ENCODE assay signal across 1 cellular context in the genomic region with DNA sequence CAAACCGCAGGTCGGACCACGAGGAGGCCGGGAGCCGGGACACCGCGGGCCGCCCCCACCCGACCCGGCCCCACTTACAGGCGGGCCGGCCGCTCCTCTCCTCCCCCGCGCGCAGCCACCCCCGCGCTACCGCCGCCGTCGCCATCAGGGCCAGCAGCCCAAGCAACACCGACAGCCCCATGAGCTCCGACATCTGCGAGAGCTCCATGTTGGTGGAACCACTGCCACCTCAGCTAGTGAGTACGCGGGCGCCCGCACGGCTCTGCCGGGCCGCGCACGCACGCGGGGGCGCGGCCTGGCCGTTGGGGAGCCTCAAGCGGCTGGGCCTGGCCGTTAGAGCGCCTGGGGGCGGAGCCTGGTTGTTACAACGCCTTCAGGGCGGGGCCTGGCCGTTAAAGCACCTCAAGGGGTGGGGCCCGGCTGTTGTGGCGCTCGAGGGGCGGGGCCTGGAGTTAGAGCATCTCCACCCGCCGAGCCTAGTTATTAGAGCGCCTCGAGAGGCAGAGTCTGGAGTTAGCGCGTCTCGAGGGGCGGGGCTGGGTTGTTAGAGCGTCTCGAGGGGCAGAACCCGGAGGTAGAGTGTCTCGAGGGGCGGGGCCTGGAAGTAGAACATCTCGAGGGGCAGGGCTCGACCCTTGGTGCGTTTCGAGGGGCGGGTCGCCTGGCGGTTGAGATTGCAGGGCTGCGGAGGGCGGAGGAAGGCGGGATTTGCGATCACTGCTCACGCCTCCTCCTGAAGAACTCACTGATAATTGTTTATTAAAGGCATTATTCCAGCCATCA.
TF ChIP-seq lines count a peak whose summit lies in the region.

A gene with protein sequence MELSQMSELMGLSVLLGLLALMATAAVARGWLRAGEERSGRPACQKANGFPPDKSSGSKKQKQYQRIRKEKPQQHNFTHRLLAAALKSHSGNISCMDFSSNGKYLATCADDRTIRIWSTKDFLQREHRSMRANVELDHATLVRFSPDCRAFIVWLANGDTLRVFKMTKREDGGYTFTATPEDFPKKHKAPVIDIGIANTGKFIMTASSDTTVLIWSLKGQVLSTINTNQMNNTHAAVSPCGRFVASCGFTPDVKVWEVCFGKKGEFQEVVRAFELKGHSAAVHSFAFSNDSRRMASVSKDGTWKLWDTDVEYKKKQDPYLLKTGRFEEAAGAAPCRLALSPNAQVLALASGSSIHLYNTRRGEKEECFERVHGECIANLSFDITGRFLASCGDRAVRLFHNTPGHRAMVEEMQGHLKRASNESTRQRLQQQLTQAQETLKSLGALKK (minus strand): TSS at position 238 of the 783 bp plus-strand sequence. CDS start 30 bp downstream, at position 208.

TF ChIP-seq in GM12878, 131 proteins besides CTCF, POLR2A, EP300 and RAD21 (continued from another document):
- TF ChIP-seq RB1 (IDR thresholded peaks at IDR 0.05; ENCODE audit: borderline replicate concordance): peak; percentile 74; the same call in 1 of the 2 replicates
- TF ChIP-seq RELA (IDR thresholded peaks at IDR 0.05; ENCODE audit: borderline replicate concordance, partially characterized antibody): peak; percentile 56
